In genomic region chr6:119148102-119148824, GRCh38 we compare ENCODE assay signal across 1 cellular context.
TF ChIP-seq lines count a peak whose summit lies in the region.

No MANE protein-coding gene starts in this region.

TF ChIP-seq in K562, 482 proteins besides CTCF, POLR2A, EP300 and RAD21 (continued from another document):
- TF ChIP-seq STAT6 (CRISPR knock-in tag; IDR thresholded peaks at IDR 0.05) (no peak), ARID3A (IDR thresholded peaks at IDR 0.05; ENCODE audit: borderline replicate concordance, low read depth, low read length) (0 out of 2 replicates have a peak, but pooled peaks have one; percentile 43), ZNF280A (IDR thresholded peaks at IDR 0.05; ENCODE audit: low read depth, partially characterized antibody) (no peak), USF2 (CRISPR knock-in tag; IDR thresholded peaks at IDR 0.05) (no peak)
TF ChIP-seq in K562: peak in this region for 12.
